ENCODE assay signal across 1 cellular context in the genomic region with DNA sequence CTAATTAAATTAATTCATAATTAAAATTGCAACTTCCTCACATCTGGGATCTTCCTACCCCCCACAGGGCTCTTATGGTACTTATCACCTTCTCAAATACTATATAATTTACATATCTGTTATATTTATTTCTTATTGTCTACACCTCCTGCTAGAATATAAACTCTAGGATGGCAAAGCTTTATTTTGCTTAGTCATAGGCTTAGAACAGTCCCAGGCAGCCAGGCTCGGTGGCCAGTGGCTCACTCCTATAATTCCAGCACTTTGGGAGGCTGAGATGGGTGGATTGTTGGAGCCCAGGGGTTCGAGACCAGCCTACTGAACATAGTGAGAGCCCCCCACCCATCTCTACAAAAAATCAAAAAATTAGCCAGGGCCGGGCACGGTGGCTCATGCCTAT.
A peak's percentile ranks its signal among the peaks of the same experiment; 100 is the strongest.
TF ChIP-seq lines count a peak whose summit lies in the region.

No MANE protein-coding gene starts in this region.

TF ChIP-seq in K562, 482 proteins besides CTCF, POLR2A, EP300 and RAD21 (continued from another document):
- no peak for TF ChIP-seq BRF2 (IDR thresholded peaks at IDR 0.05; ENCODE audit: borderline replicate concordance, insufficient read depth, insufficient read length)
- no peak for TF ChIP-seq TAF7 (tag; IDR thresholded peaks at IDR 0.05)
- TF ChIP-seq NFE2L1 (tag; IDR thresholded peaks at IDR 0.05; ENCODE audit: borderline replicate concordance, low read depth), result peak; percentile 69
- TF ChIP-seq SIN3B (IDR thresholded peaks at IDR 0.05; ENCODE audit: low read depth), result no peak
- TF ChIP-seq ATF1 (CRISPR knock-in tag; IDR thresholded peaks at IDR 0.05), result no peak
- TF ChIP-seq ATF1 (tag; IDR thresholded peaks at IDR 0.05), result no peak
- TF ChIP-seq PHB (CRISPR knock-in tag; IDR thresholded peaks at IDR 0.05), result no peak
- no peak for TF ChIP-seq ZNF785 (CRISPR knock-in tag; IDR thresholded peaks at IDR 0.05)
- no peak for TF ChIP-seq ARNT (IDR thresholded peaks at IDR 0.05)
- no peak for TF ChIP-seq ZKSCAN1 (IDR thresholded peaks at IDR 0.05; ENCODE audit: low read depth, low read length)
- no peak for TF ChIP-seq ZNF174 (CRISPR knock-in tag; IDR thresholded peaks at IDR 0.05)
- TF ChIP-seq ZNF134 (CRISPR knock-in tag; conservative IDR thresholded peaks at IDR 0.05), result no peak
- no peak for TF ChIP-seq SMAD3 (CRISPR knock-in tag; conservative IDR thresholded peaks at IDR 0.05)
- TF ChIP-seq MCM3 (IDR thresholded peaks at IDR 0.05), result no peak
- TF ChIP-seq NFYB (IDR thresholded peaks at IDR 0.05; ENCODE audit: extremely low read depth, insufficient read length), result no peak
- TF ChIP-seq, protein P1, sequence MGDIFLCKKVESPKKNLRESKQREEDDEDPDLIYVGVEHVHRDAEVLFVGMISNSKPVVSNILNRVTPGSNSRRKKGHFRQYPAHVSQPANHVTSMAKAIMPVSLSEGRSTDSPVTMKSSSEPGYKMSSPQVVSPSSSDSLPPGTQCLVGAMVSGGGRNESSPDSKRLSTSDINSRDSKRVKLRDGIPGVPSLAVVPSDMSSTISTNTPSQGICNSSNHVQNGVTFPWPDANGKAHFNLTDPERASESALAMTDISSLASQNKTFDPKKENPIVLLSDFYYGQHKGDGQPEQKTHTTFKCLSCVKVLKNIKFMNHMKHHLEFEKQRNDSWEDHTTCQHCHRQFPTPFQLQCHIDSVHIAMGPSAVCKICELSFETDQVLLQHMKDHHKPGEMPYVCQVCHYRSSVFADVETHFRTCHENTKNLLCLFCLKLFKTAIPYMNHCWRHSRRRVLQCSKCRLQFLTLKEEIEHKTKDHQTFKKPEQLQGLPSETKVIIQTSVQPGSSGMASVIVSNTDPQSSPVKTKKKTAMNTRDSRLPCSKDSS (IDR thresholded peaks at IDR 0.05; ENCODE audit: low read depth, partially characterized antibody), result no peak
- TF ChIP-seq NCOA1 (IDR thresholded peaks at IDR 0.05; ENCODE audit: low read depth), result no peak
- TF ChIP-seq RNF2 (IDR thresholded peaks at IDR 0.05), result no peak
- no peak for TF ChIP-seq CEBPG (CRISPR knock-in tag; IDR thresholded peaks at IDR 0.05)
- no peak for TF ChIP-seq CEBPG (tag; conservative IDR thresholded peaks at IDR 0.05 in 1 of 2, IDR thresholded peaks at IDR 0.05 in 1 of 2)
- TF ChIP-seq ZFX (CRISPR knock-in tag; IDR thresholded peaks at IDR 0.05), result no peak
- TF ChIP-seq MECOM (CRISPR knock-in tag; IDR thresholded peaks at IDR 0.05), result no peak
- TF ChIP-seq NFE2 (IDR thresholded peaks at IDR 0.05; ENCODE audit: low read depth), result peak; percentile 83
- TF ChIP-seq HLTF (IDR thresholded peaks at IDR 0.05), result no peak
- no peak for TF ChIP-seq MYC (IDR thresholded peaks at IDR 0.05; ENCODE audit: low read depth, low read length)
- TF ChIP-seq MYC (CRISPR knock-in tag; IDR thresholded peaks at IDR 0.05; ENCODE audit: borderline replicate concordance, low read depth), result no peak
- no peak for TF ChIP-seq RBM25 (IDR thresholded peaks at IDR 0.05; ENCODE audit: low read depth, low read length, severe bottlenecking)
